In genomic region chr17:80455784-80456183, GRCh38 we compare ENCODE assay signal across 8 cellular contexts. TPM values are rescaled to one million over a fixed set of nuclear protein-coding genes. Genes with fewer than 3 reads are reported as not detected.
DNase-seq lines count a peak whose midpoint lies in the region; ATAC-seq and TF ChIP-seq lines count a peak whose summit lies in the region.

No MANE protein-coding gene starts in this region.

- no peaks in the 10 kb centered on the region for H3K27me3 ChIP-seq in CD8-positive, alpha-beta T cell (ENCODE audit: insufficient read depth, low read length)
- peaks cover 52% of the 10 kb centered on the region for H3K27me3 ChIP-seq in neural progenitor cell

- peaks cover 19% of the 10 kb centered on the region for H3K27me3 Mint-ChIP-seq in CD8-positive, alpha-beta T cell (ENCODE audit: low read depth)
- H3K27me3 Mint-ChIP-seq in central memory CD8-positive, alpha-beta T cell: peaks cover 46% of the 10 kb centered on the region
- H3K27me3 Mint-ChIP-seq in neural progenitor cell (ENCODE audit: insufficient read depth, low read depth): peaks cover 15% of the 10 kb centered on the region

- CTCF ChIA-PET in CD8-positive, alpha-beta T cell (lab: Charles Lee): no interaction called here

- peaks cover 2% of the 10 kb centered on the region for H3K36me3 Mint-ChIP-seq in CD8-positive, alpha-beta T cell
- peaks cover 9% of the 10 kb centered on the region for H3K36me3 Mint-ChIP-seq in central memory CD8-positive, alpha-beta T cell (ENCODE audit: insufficient read depth)
- H3K36me3 Mint-ChIP-seq in neural progenitor cell: no peaks in the 10 kb centered on the region

- no peaks in the 10 kb centered on the region for H3K36me3 ChIP-seq in CD8-positive, alpha-beta T cell (ENCODE audit: insufficient read depth, low read length)
- no peaks in the 10 kb centered on the region for H3K36me3 ChIP-seq in neural progenitor cell

- intact Hi-C loops in CD8-positive, alpha-beta T cell (cut with DNase I, micrococcal nuclease): loop anchor here (1.0 to 10.0 kb wide), 4 partner anchors 89 to 1097 kb away; partner anchors contain the start of genes RPTOR (in 2 of the 2), CEP131 (in 1 of the 2) and FAAP100 (in 1 of the 2)

- peak overlapping the region; percentile 94 for H3K27ac Mint-ChIP-seq in CD8-positive, alpha-beta T cell
- peak overlapping the region; percentile 95 for H3K27ac Mint-ChIP-seq in central memory CD8-positive, alpha-beta T cell (ENCODE audit: low read depth)
- H3K27ac Mint-ChIP-seq in neural progenitor cell: peak overlapping the region; percentile 60

- POLR2A ChIA-PET in CD8-positive, alpha-beta T cell (lab: Charles Lee): interaction anchor here (1.1 to 1.3 kb wide), 4 partner anchors 109 to 482 kb away, joined by 3 to 5 read pairs (median 4); no protein-coding TSS in a partner anchor

- no peak overlapping the region for H3K4me3 ChIP-seq in CD8-positive, alpha-beta T cell (ENCODE audit: low read depth, low read length)
- peak overlapping the region; percentile 57 for H3K4me3 ChIP-seq in neural progenitor cell

- H3K4me1 ChIP-seq in CD8-positive, alpha-beta T cell (ENCODE audit: insufficient read depth, low read length): peaks cover 8% of the 10 kb centered on the region
- peaks cover 9% of the 10 kb centered on the region for H3K4me1 ChIP-seq in neural progenitor cell

- peaks cover 16% of the 10 kb centered on the region for H3K4me1 Mint-ChIP-seq in CD8-positive, alpha-beta T cell (ENCODE audit: low read depth)
- H3K4me1 Mint-ChIP-seq in central memory CD8-positive, alpha-beta T cell: peaks cover 14% of the 10 kb centered on the region
- peaks cover 30% of the 10 kb centered on the region for H3K4me1 Mint-ChIP-seq in neural progenitor cell

- peak overlapping the region; percentile 89 for H3K4me3 Mint-ChIP-seq in CD8-positive, alpha-beta T cell
- H3K4me3 Mint-ChIP-seq in central memory CD8-positive, alpha-beta T cell: peak overlapping the region; percentile 87
- peak overlapping the region; percentile 91 for H3K4me3 Mint-ChIP-seq in neural progenitor cell

- no peak overlapping the region for H3K9ac ChIP-seq in neural progenitor cell

- DNase-seq in CD8-positive, alpha-beta T cell: no peak
- DNase-seq in MV-4-11 (lab: John Stamatoyannopoulos, UW): peak; percentile 19
- DNase-seq in central memory CD8-positive, alpha-beta T cell (ENCODE audit: low spot score in 2 of 2): no peak
- DNase-seq in neural progenitor cell (ENCODE audit: low spot score): peak; percentile 30
- DNase-seq in ACHN: no peak
- DNase-seq in SW 1271 (lab: John Stamatoyannopoulos, UW): no peak
- DNase-seq in nucleus accumbens (lab: John Stamatoyannopoulos, UW): no peak

- H3K9me3 Mint-ChIP-seq in CD8-positive, alpha-beta T cell: no peaks in the 10 kb centered on the region
- no peaks in the 10 kb centered on the region for H3K9me3 Mint-ChIP-seq in central memory CD8-positive, alpha-beta T cell
- no peaks in the 10 kb centered on the region for H3K9me3 Mint-ChIP-seq in neural progenitor cell

- peak overlapping the region; percentile 74 for H3K4me2 ChIP-seq in neural progenitor cell

- H3F3A ChIP-seq in neural progenitor cell (ENCODE audit: low read depth): peaks cover 23% of the 10 kb centered on the region

- no peaks in the 10 kb centered on the region for H3K9me3 ChIP-seq in CD8-positive, alpha-beta T cell (ENCODE audit: low read length)
- no peaks in the 10 kb centered on the region for H3K9me3 ChIP-seq in neural progenitor cell (ENCODE audit: low read depth)

- no peak overlapping the region for H3K27ac ChIP-seq in CD8-positive, alpha-beta T cell (ENCODE audit: low read depth, low read length)
- no peak overlapping the region for H3K27ac ChIP-seq in neural progenitor cell

- H3K79me2 ChIP-seq in neural progenitor cell (ENCODE audit: low read depth): no peaks in the 10 kb centered on the region

- no peak for TF ChIP-seq CTCF in CD8-positive, alpha-beta T cell (IDR thresholded peaks at IDR 0.05)
- no peak for TF ChIP-seq CTCF in neural progenitor cell (IDR thresholded peaks at IDR 0.05)

- in situ Hi-C loops in ACHN (cut with HindIII; ENCODE audit: low pct_ligation_motif_present, low pct_unique_long_range_greater_than_20kb, low sequenced_read_pairs): no loop called here

- H4K20me1 ChIP-seq in neural progenitor cell (ENCODE audit: low read depth): no peaks in the 10 kb centered on the region

- H2AFZ ChIP-seq in neural progenitor cell (replicated peaks): no peak overlapping the region

- no peak for ATAC-seq in CD8-positive, alpha-beta T cell
- ATAC-seq in central memory CD8-positive, alpha-beta T cell (replicated peaks; ENCODE audit: extremely low read depth, poor library complexity, severe bottlenecking): no peak
- no peak for ATAC-seq in GM19328 (IDR thresholded peaks at IDR 0.05; ENCODE audit: unreplicated experiment)

RNA-seq across cellular contexts. Expression of gene NPTX1, which starts 20.6 kb away (rescaled TPM):
- total RNA-seq in CD8-positive, alpha-beta T cell: under 1 TPM; 0.06 to 0.30 TPM
- 2.6 and 3.8 TPM in 2 replicates for total RNA-seq in neural progenitor cell (ENCODE audit: low replicate concordance)

RNA-seq across cellular contexts. Expression of gene ENDOV, which starts 40.8 kb away (rescaled TPM):
- 10 to 100 TPM in 1 of 2 experiments, 1 to 10 TPM in 1; 8.2 to 11.6 TPM for total RNA-seq in CD8-positive, alpha-beta T cell
- total RNA-seq in neural progenitor cell (ENCODE audit: low replicate concordance): 9.7 and 13.8 TPM in 2 replicates

Comparison
In these comparisons a context has a peak if more than half of its experiments do, and no peak if none do; other contexts are left out.
1. DNase-seq: peak in MV-4-11 (single experiment) and neural progenitor cell (single experiment); none in CD8-positive, alpha-beta T cell (0 of 7), central memory CD8-positive, alpha-beta T cell (0 of 2), ACHN (single experiment), SW 1271 (0 of 2) and nucleus accumbens (0 of 56).
2. Peak in every context shown above with its lines, with median percentiles within 50 percentile points of each other: H3K27ac Mint-ChIP-seq and H3K4me3 Mint-ChIP-seq.